31 cellular contexts compared by ENCODE assay signal in genomic region chr17:73126716-73127473, GRCh38. TPM values are rescaled to one million over a fixed set of nuclear protein-coding genes. Genes with fewer than 3 reads are reported as not detected.
DNase-seq lines count a peak whose midpoint lies in the region; ATAC-seq and TF ChIP-seq lines count a peak whose summit lies in the region.
"Had no signal": no experiment of that assay in that cellular context is flagged by ENCODE, and none has a peak within 500 bp of the region (broad histone marks: within the 10 kb centered on the region; RNA-seq: fewer than 3 reads in every experiment).

No MANE protein-coding gene starts in this region.

- H3K4me1 ChIP-seq in heart left ventricle: no peaks in the 10 kb centered on the region
- H3K4me1 ChIP-seq: esophagus squamous epithelium, gastroesophageal sphincter, upper lobe of left lung had no signal

- H3K4me1 Mint-ChIP-seq in endothelial cell (ENCODE audit: unreplicated experiment): peaks cover 10% of the 10 kb centered on the region
- H3K4me1 Mint-ChIP-seq: activated naive CD4-positive, alpha-beta T cell treated with anti-CD3 and anti-CD28 coated beads, Interleukin-2, amount 10 ng/mL, durations not matched to agents 7 days and 5 days; stimulated activated effector memory CD8-positive, alpha-beta T cell treated with anti-CD3 and anti-CD28 coated beads, Interleukin-12 subunit alpha, Interleukin-12 subunit beta, amount 100 ng/mL, for 72 hours had no signal

- TF ChIP-seq POLR2A in heart left ventricle (IDR thresholded peaks at IDR 0.05): no peak

- TF ChIP-seq CTCF in heart left ventricle (IDR thresholded peaks at IDR 0.05): no peak
- peak; percentile 19 for TF ChIP-seq CTCF in endothelial cell (IDR thresholded peaks at IDR 0.05; ENCODE audit: unreplicated experiment)
- TF ChIP-seq CTCF in brain microvascular endothelial cell (IDR thresholded peaks at IDR 0.05; ENCODE audit: low read depth, low read length, missing control alignments): no peak

- H3K36me3 Mint-ChIP-seq in endothelial cell (ENCODE audit: low read depth, unreplicated experiment): no peaks in the 10 kb centered on the region
- H3K36me3 Mint-ChIP-seq: activated naive CD4-positive, alpha-beta T cell treated with anti-CD3 and anti-CD28 coated beads, Interleukin-2, amount 10 ng/mL, durations not matched to agents 7 days and 5 days; CD8-positive, alpha-beta T cell; stimulated activated effector memory CD8-positive, alpha-beta T cell treated with anti-CD3 and anti-CD28 coated beads, Interleukin-12 subunit alpha, Interleukin-12 subunit beta, amount 100 ng/mL, for 72 hours had no signal

- H3K27ac ChIP-seq in heart left ventricle (no peak overlapping the region), brain microvascular endothelial cell (no peak overlapping the region)
- H3K27ac ChIP-seq: 22Rv1, esophagus squamous epithelium, gastroesophageal sphincter, upper lobe of left lung had no signal

- H3K9me3 ChIP-seq in heart left ventricle: no peaks in the 10 kb centered on the region
- H3K9me3 ChIP-seq: esophagus squamous epithelium, gastroesophageal sphincter, upper lobe of left lung had no signal

- H3K27me3 Mint-ChIP-seq in endothelial cell (ENCODE audit: unreplicated experiment): peaks cover 2% of the 10 kb centered on the region

- no peak overlapping the region for H3K27ac Mint-ChIP-seq in endothelial cell (ENCODE audit: unreplicated experiment)
- H3K27ac Mint-ChIP-seq: activated naive CD4-positive, alpha-beta T cell treated with anti-CD3 and anti-CD28 coated beads, Interleukin-2, amount 10 ng/mL, durations not matched to agents 7 days and 5 days; activated T-cell treated with anti-CD3 and anti-CD28 coated beads, Interleukin-2, amount 50 U/mL, for 72 hours; CD8-positive, alpha-beta T cell; progenitor cell of endocrine pancreas; stimulated activated effector memory CD8-positive, alpha-beta T cell treated with anti-CD3 and anti-CD28 coated beads, Interleukin-12 subunit alpha, Interleukin-12 subunit beta, amount 100 ng/mL, for 72 hours; T-helper 2 cell treated with Interferon-gamma antibody and Interleukin-4, amounts not matched to agents 5 μg/mL and 100 μg/mL, for 36 hours had no signal

- H3K4me3 Mint-ChIP-seq in endothelial cell (ENCODE audit: unreplicated experiment): no peak overlapping the region
- H3K4me3 Mint-ChIP-seq: activated naive CD4-positive, alpha-beta T cell treated with anti-CD3 and anti-CD28 coated beads, Interleukin-2, amount 10 ng/mL, durations not matched to agents 7 days and 5 days; activated T-cell treated with anti-CD3 and anti-CD28 coated beads, Interleukin-2, amount 50 U/mL, for 72 hours; CD8-positive, alpha-beta T cell; stimulated activated effector memory CD8-positive, alpha-beta T cell treated with anti-CD3 and anti-CD28 coated beads, Interleukin-12 subunit alpha, Interleukin-12 subunit beta, amount 100 ng/mL, for 72 hours; T-helper 2 cell treated with Interferon-gamma antibody and Interleukin-4, amounts not matched to agents 5 μg/mL and 100 μg/mL, for 36 hours had no signal

- H3K36me3 ChIP-seq in heart left ventricle (no peaks in the 10 kb centered on the region), brain microvascular endothelial cell (replicated peaks) (no peaks in the 10 kb centered on the region)
- H3K36me3 ChIP-seq: esophagus squamous epithelium, gastroesophageal sphincter, upper lobe of left lung had no signal

- intact Hi-C loops in cardiac septum (cut with DNase I): no loop called here
- intact Hi-C loops in heart left ventricle (cut with DNase I): no loop called here
- intact Hi-C loops in head of caudate nucleus (cut with DNase I): no loop called here

- ATAC-seq in heart left ventricle: no peak
- ATAC-seq: activated T-cell treated with anti-CD3 and anti-CD28 coated beads, Interleukin-2, amount 50 U/mL, for 72 hours; CD8-positive, alpha-beta T cell; gastroesophageal sphincter; left ventricle myocardium superior; sciatic nerve; stimulated activated effector memory CD8-positive, alpha-beta T cell treated with anti-CD3 and anti-CD28 coated beads, Interleukin-12 subunit alpha, Interleukin-12 subunit beta, amount 100 ng/mL, for 72 hours had no signal

- 74 to 88% (median 76%) methylated on average over 8 of the region's 8 CpGs for WGBS in heart left ventricle, 4 donors

- no peaks in the 10 kb centered on the region for H3K9me3 Mint-ChIP-seq in endothelial cell (ENCODE audit: unreplicated experiment)
- H3K9me3 Mint-ChIP-seq: activated naive CD4-positive, alpha-beta T cell treated with anti-CD3 and anti-CD28 coated beads, Interleukin-2, amount 10 ng/mL, durations not matched to agents 7 days and 5 days; activated T-cell treated with anti-CD3 and anti-CD28 coated beads, Interleukin-2, amount 50 U/mL, for 72 hours; CD8-positive, alpha-beta T cell; stimulated activated effector memory CD8-positive, alpha-beta T cell treated with anti-CD3 and anti-CD28 coated beads, Interleukin-12 subunit alpha, Interleukin-12 subunit beta, amount 100 ng/mL, for 72 hours; T-helper 2 cell treated with Interferon-gamma antibody and Interleukin-4, amounts not matched to agents 5 μg/mL and 100 μg/mL, for 36 hours had no signal

- no peak overlapping the region for H3K4me3 ChIP-seq in heart left ventricle
- H3K4me3 ChIP-seq in brain microvascular endothelial cell (ENCODE audit: low read depth, low read length): no peak overlapping the region
- H3K4me3 ChIP-seq: esophagus squamous epithelium, gastroesophageal sphincter, upper lobe of left lung had no signal

- no peaks in the 10 kb centered on the region for H3K27me3 ChIP-seq in heart left ventricle
- H3K27me3 ChIP-seq in brain microvascular endothelial cell (replicated peaks): no peaks in the 10 kb centered on the region
- H3K27me3 ChIP-seq: gastroesophageal sphincter, upper lobe of left lung had no signal

- in situ Hi-C loops in brain microvascular endothelial cell (cut with HindIII; ENCODE audit: low pct_ligation_motif_present, low sequenced_read_pairs): no loop called here

- DNase-seq in cardiac septum (ENCODE audit: low spot score) (peak; percentile 39), heart left ventricle (no peak), M059J (ENCODE audit: low read depth) (peak; percentile 53), endothelial cell (ENCODE audit: low spot score) (no peak), NCI-H146 (lab: John Stamatoyannopoulos, UW) (no peak), head of caudate nucleus (no peak), NCI-H1105 (lab: John Stamatoyannopoulos, UW) (no peak), brain microvascular endothelial cell (no peak)
- DNase-seq: activated CD4-positive, alpha-beta T cell treated with anti-CD3 and anti-CD28 coated beads for 48 hours; activated naive CD4-positive, alpha-beta T cell treated with anti-CD3 and anti-CD28 coated beads, Interleukin-2, amount 10 ng/mL, durations not matched to agents 7 days and 5 days; activated T-cell treated with anti-CD3 and anti-CD28 coated beads, Interleukin-2, amount 50 U/mL, for 72 hours; amygdala; CD8-positive, alpha-beta T cell; cortex of kidney; esophagus squamous epithelium; GOT3; left ventricle myocardium superior; MV-4-11; NCI-H1694; NCI-H510A; stimulated activated CD4-positive, alpha-beta T cell treated with anti-CD3 and anti-CD28 coated beads, Interleukin-4, amount 100 ng/mL, for 24 hours; substantia nigra; upper lobe of left lung had no signal

RNA-seq across cellular contexts. Expression of gene SLC39A11, which starts 34.4 kb away (rescaled TPM):
- 7.2 TPM for total RNA-seq in cardiac septum
- 10 to 100 TPM in 3 of 9 donors, 1 to 10 TPM in 6; 5.6 to 23.3 (median 8.6) TPM for total RNA-seq in heart left ventricle
- polyA plus RNA-seq in heart left ventricle: 1 to 10 TPM; 2.5 to 6.7 TPM
- 8.8 and 22.2 TPM in 2 replicates for total RNA-seq in M059J (2014; rRNA removed; shearing (Covaris generic))
- total RNA-seq in endothelial cell (ENCODE audit: unreplicated experiment): 13.2 TPM

RNA-seq across cellular contexts. Expression of gene SSTR2, which starts 37.9 kb away (rescaled TPM):
- total RNA-seq in cardiac septum: 0.59 TPM
- total RNA-seq in heart left ventricle: 1 to 10 TPM in 3 of 9 donors, under 1 TPM in 6; 0.09 to 2.4 (median 0.23) TPM
- polyA plus RNA-seq in heart left ventricle: under 1 TPM; 0.12 to 0.27 TPM
- 0.25 and 0.42 TPM in 2 replicates for total RNA-seq in M059J (2014; rRNA removed; shearing (Covaris generic))
- 0.26 TPM for total RNA-seq in endothelial cell (ENCODE audit: unreplicated experiment)
- total RNA-seq: bronchial epithelial cell; CD8-positive, alpha-beta T cell; HT-29 had no signal

Comparison
In these comparisons a context has a peak if more than half of its experiments do, and no peak if none do; other contexts are left out.
1. DNase-seq: peak in cardiac septum (single experiment) and M059J (single experiment); none in heart left ventricle (0 of 5), endothelial cell (single experiment), NCI-H146 (single experiment), head of caudate nucleus (0 of 42), NCI-H1105 (single experiment) and brain microvascular endothelial cell (single experiment).